In genomic region chr22:46128606-46129005, GRCh38 we compare ENCODE assay signal across 14 cellular contexts.
"Had no signal": no experiment of that assay in that cellular context is flagged by ENCODE, and none has a peak within 500 bp of the region (broad histone marks: within the 10 kb centered on the region; RNA-seq: fewer than 3 reads in every experiment).

No MANE protein-coding gene starts in this region.

- DNase-seq: effector memory CD8-positive, alpha-beta T cell; esophagus squamous epithelium; foreskin keratinocyte; kidney; naive thymus-derived CD8-positive, alpha-beta T cell; small intestine; stimulated activated CD4-positive, alpha-beta T cell treated with anti-CD3 and anti-CD28 coated beads, Interleukin-2, amount 100 ng/mL, for 48 hours had no signal

- H3K9me3 Mint-ChIP-seq: effector memory CD8-positive, alpha-beta T cell; naive thymus-derived CD8-positive, alpha-beta T cell; stimulated activated naive CD8-positive, alpha-beta T cell treated with anti-CD3 and anti-CD28 coated beads, Interleukin-15, Interleukin-2, amounts not matched to agents 100 ng/mL and 50 ng/mL, for 24 hours had no signal

- H3K79me2 ChIP-seq: hepatocyte had no signal

- H3K4me3 Mint-ChIP-seq: effector memory CD8-positive, alpha-beta T cell; stimulated activated naive CD8-positive, alpha-beta T cell treated with anti-CD3 and anti-CD28 coated beads, Interleukin-15, Interleukin-2, amounts not matched to agents 100 ng/mL and 50 ng/mL, for 24 hours had no signal

- H3K27me3 Mint-ChIP-seq: naive thymus-derived CD8-positive, alpha-beta T cell; stimulated activated naive CD8-positive, alpha-beta T cell treated with anti-CD3 and anti-CD28 coated beads, Interleukin-15, Interleukin-2, amounts not matched to agents 100 ng/mL and 50 ng/mL, for 24 hours had no signal

- H2AFZ ChIP-seq: hepatocyte had no signal

- FAIRE-seq: kidney, small intestine had no signal

- H3K27ac Mint-ChIP-seq: stimulated activated naive CD8-positive, alpha-beta T cell treated with anti-CD3 and anti-CD28 coated beads, Interleukin-15, Interleukin-2, amounts not matched to agents 100 ng/mL and 50 ng/mL, for 24 hours had no signal

- H3K4me3 ChIP-seq: hepatocyte, lung, right atrium auricular region, upper lobe of right lung, vagina had no signal

- H3K27me3 ChIP-seq: esophagus squamous epithelium, foreskin keratinocyte, hepatocyte, right atrium auricular region, tibial nerve, upper lobe of right lung, vagina had no signal

- H3K36me3 ChIP-seq: esophagus squamous epithelium, right atrium auricular region, tibial nerve, upper lobe of right lung, vagina had no signal

- H3K9me3 ChIP-seq: esophagus squamous epithelium, right atrium auricular region, upper lobe of right lung, vagina had no signal

- H3K36me3 Mint-ChIP-seq: naive thymus-derived CD8-positive, alpha-beta T cell had no signal

- H3K4me2 ChIP-seq: hepatocyte had no signal

- H3K27ac ChIP-seq: foreskin keratinocyte, hepatocyte, right atrium auricular region, vagina had no signal

- H3K4me1 ChIP-seq: foreskin keratinocyte, vagina had no signal

- ATAC-seq: effector memory CD8-positive, alpha-beta T cell; foreskin keratinocyte; naive thymus-derived CD8-positive, alpha-beta T cell had no signal
